Comparison of ENCODE assay signal across 11 cellular contexts in genomic region chr18:58784601-58785137, GRCh38.
A peak's percentile ranks its signal among the peaks of the same experiment; 100 is the strongest.
DNase-seq lines count a peak whose midpoint lies in the region; ATAC-seq and TF ChIP-seq lines count a peak whose summit lies in the region.
"Had no signal": no experiment of that assay in that cellular context is flagged by ENCODE, and none has a peak within 500 bp of the region (broad histone marks: within the 10 kb centered on the region; RNA-seq: fewer than 3 reads in every experiment).

No MANE protein-coding gene starts in this region.

- H3K4me1 ChIP-seq in Caco-2 (peaks cover 20% of the 10 kb centered on the region), endodermal cell (ENCODE audit: control insufficient read depth, insufficient read depth, low read length) (peaks cover 10% of the 10 kb centered on the region)

- H3K36me3 ChIP-seq in Caco-2 (ENCODE audit: control insufficient read depth, insufficient read depth, low read length) (no peaks in the 10 kb centered on the region), endodermal cell (ENCODE audit: control insufficient read depth, insufficient read depth, low read length) (no peaks in the 10 kb centered on the region)

- CTCF ChIA-PET in Caco-2 (lab: Charles Lee) = no interaction called here

- H3K27ac Mint-ChIP-seq in Caco-2 (ENCODE audit: unreplicated experiment) (peak overlapping the region; percentile 96), endodermal cell (peak overlapping the region; percentile 38), osteocyte (ENCODE audit: unreplicated experiment) (peak overlapping the region; percentile 72)

- no peak overlapping the region for H3K9ac ChIP-seq in endodermal cell (ENCODE audit: extremely low read depth, low read length, poor library complexity, severe bottlenecking)

- no peak for ATAC-seq in HG03159 (IDR thresholded peaks at IDR 0.05; ENCODE audit: unreplicated experiment)

- H3K4me3 Mint-ChIP-seq in Caco-2 (ENCODE audit: unreplicated experiment) = peak overlapping the region; percentile 55
- no peak overlapping the region for H3K4me3 Mint-ChIP-seq in endodermal cell
- no peak overlapping the region for H3K4me3 Mint-ChIP-seq in osteocyte (ENCODE audit: unreplicated experiment)

- no TSS peak for BruUV-seq in Caco-2 (replicated peaks; lab: Mats Ljungman, UMichigan)

- 80 to 83% methylated on average over 8 to 15 of the region's 15 CpGs for WGBS in endodermal cell (ENCODE audit: insufficient coverage in 1 of 2, insufficient read length in 1 of 2), 2 experiments

- no peak for TF ChIP-seq CTCF in Caco-2 (IDR thresholded peaks at IDR 0.05; ENCODE audit: insufficient read depth in 1 of 2, low read depth in 1 of 2, low read length in 1 of 2, severe bottlenecking in 1 of 2, unreplicated experiment in 1 of 2)
- TF ChIP-seq CTCF in endodermal cell (conservative IDR thresholded peaks at IDR 0.05) = no peak
- TF ChIP-seq CTCF in osteocyte (IDR thresholded peaks at IDR 0.05) = no peak

- POLR2A ChIA-PET in Caco-2 (lab: Charles Lee) = no interaction called here

- intact Hi-C loops in Caco-2 (cut with micrococcal nuclease; ENCODE audit: unreplicated experiment) = loop anchor here (5.0 kb wide), 1 partner anchor 78 kb away; the partner anchor contains the start of gene ZNF532

- DNase-seq in Caco-2 (peak in 1 of 2 experiments; percentile 5), NCI-H2196 treated with DMSO at 0.1 percent for 48 hours (lab: John Stamatoyannopoulos, UW; ENCODE audit: unreplicated experiment) (peak; percentile 48), endodermal cell (peak; percentile 73), osteocyte (ENCODE audit: extremely low spot score, unreplicated experiment) (no peak), NCI-H510A treated with DMSO at 0.1 percent for 48 hours (lab: John Stamatoyannopoulos, UW) (no peak), NCI-H1930 (lab: John Stamatoyannopoulos, UW) (no peak), 8988T (no peak)
- DNase-seq: activated CD4-positive, alpha-beta T cell treated with anti-CD3 and anti-CD28 coated beads, Interleukin-2, amount 50 U/mL, for 48 hours; foreskin melanocyte; NCI-H1048 had no signal

- H3K9me3 Mint-ChIP-seq in Caco-2 (ENCODE audit: unreplicated experiment) (no peaks in the 10 kb centered on the region), endodermal cell (no peaks in the 10 kb centered on the region), osteocyte (ENCODE audit: unreplicated experiment) (no peaks in the 10 kb centered on the region)

- H3K27me3 ChIP-seq in Caco-2 (replicated peaks; ENCODE audit: control insufficient read depth, insufficient read depth, low read length) (no peaks in the 10 kb centered on the region), endodermal cell (ENCODE audit: control insufficient read depth, insufficient read depth, low read length, poor library complexity, severe bottlenecking) (no peaks in the 10 kb centered on the region)

- H3K27ac ChIP-seq in endodermal cell (ENCODE audit: low read depth, low read length) = peak overlapping the region; percentile 61

- H3K36me3 Mint-ChIP-seq in Caco-2 (ENCODE audit: insufficient read depth, unreplicated experiment) (peaks cover 18% of the 10 kb centered on the region), endodermal cell (ENCODE audit: low read depth) (no peaks in the 10 kb centered on the region), osteocyte (ENCODE audit: unreplicated experiment) (no peaks in the 10 kb centered on the region)

- H3K4me3 ChIP-seq in Caco-2 (ENCODE audit: low read depth, low read length) (no peak overlapping the region), endodermal cell (ENCODE audit: low read length) (no peak overlapping the region)

- H3K4me1 Mint-ChIP-seq in Caco-2 (ENCODE audit: low read depth, unreplicated experiment) (peaks cover 16% of the 10 kb centered on the region), endodermal cell (peaks cover 27% of the 10 kb centered on the region), osteocyte (ENCODE audit: unreplicated experiment) (peaks cover 38% of the 10 kb centered on the region)

- H3K27me3 Mint-ChIP-seq in Caco-2 (ENCODE audit: insufficient read depth, unreplicated experiment) (no peaks in the 10 kb centered on the region), endodermal cell (ENCODE audit: insufficient read depth) (no peaks in the 10 kb centered on the region), osteocyte (ENCODE audit: unreplicated experiment) (no peaks in the 10 kb centered on the region)

- H3K9me3 ChIP-seq in Caco-2 = no peaks in the 10 kb centered on the region
- no peaks in the 10 kb centered on the region for H3K9me3 ChIP-seq in endodermal cell (ENCODE audit: control insufficient read depth, low read length)

Comparison
In these comparisons a context has a peak if more than half of its experiments do, and no peak if none do; other contexts are left out.
1. DNase-seq: peak in NCI-H2196 treated with DMSO at 0.1 percent for 48 hours (single experiment) and endodermal cell (single experiment); none in osteocyte (single experiment), NCI-H510A treated with DMSO at 0.1 percent for 48 hours (single experiment), NCI-H1930 (0 of 2) and 8988T (single experiment).
2. H3K27ac Mint-ChIP-seq: peak in every context shown above with its lines; median percentile 96 in Caco-2; 72 in osteocyte; 38 in endodermal cell.